9 cellular contexts compared by ENCODE assay signal in the genomic region with DNA sequence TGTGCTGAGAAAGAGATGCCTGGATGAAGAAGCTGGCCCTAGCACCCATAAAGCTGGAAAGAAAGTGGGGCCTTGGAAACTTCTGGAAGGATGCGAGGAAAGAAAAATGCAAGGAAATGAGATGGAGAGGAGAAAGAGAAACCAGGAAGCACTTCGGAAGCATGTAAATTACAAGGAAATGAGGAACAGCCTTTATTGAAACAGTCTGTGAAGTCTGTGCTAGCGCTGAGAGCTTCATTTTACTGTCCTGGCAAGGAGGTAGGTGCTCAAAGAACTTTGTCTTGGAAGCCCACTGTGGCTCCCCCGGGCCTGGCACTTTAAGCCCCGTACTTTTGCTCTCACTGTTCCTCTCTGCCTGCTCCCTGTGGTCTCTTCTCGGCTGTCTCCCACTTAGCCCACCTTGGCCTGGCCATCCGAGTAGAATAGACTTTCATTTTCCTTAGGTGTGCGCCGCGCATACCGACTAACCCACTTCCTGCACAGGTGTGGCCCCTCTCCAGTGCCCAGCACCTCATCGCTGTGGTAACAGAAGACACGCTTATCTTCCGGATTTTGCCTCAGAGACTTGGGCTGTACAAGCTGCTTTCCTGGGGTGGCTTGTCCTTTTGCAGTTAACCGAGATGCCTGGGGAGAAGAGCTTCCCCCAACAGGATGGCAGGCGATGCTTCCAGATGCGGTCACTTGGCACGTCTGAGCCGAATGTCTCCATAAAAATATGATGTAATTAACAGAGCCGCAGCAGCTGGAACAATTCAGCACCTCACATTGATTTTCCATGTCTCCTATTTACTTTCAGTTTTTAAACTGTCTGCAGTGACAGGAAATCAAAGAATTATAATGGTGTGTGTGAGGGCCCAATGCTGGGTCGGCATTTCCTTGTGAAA.
DNase-seq lines count a peak whose midpoint lies in the region; ATAC-seq and TF ChIP-seq lines count a peak whose summit lies in the region.
"Had no signal": no experiment of that assay in that cellular context is flagged by ENCODE, and none has a peak within 500 bp of the region (broad histone marks: within the 10 kb centered on the region; RNA-seq: fewer than 3 reads in every experiment).

No MANE protein-coding gene starts in this region.

- H3K4me1 Mint-ChIP-seq in activated CD4-positive, alpha-beta T cell treated with anti-CD3 and anti-CD28 coated beads, Interleukin-2, amount 10 ng/mL, durations not matched to agents 7 days and 5 days: peaks cover 21% of the 10 kb centered on the region
- H3K4me1 Mint-ChIP-seq in stimulated activated naive CD8-positive, alpha-beta T cell treated with anti-CD3 and anti-CD28 coated beads, Interleukin-15, amount 100 ng/mL, for 72 hours: peaks cover 13% of the 10 kb centered on the region

- peak overlapping the region; percentile 79 for H3K27ac ChIP-seq in left ventricle myocardium inferior (replicated peaks)
- H3K27ac ChIP-seq: C4-2B had no signal

- peak overlapping the region; percentile 96 for H3K27ac Mint-ChIP-seq in activated CD4-positive, alpha-beta T cell treated with anti-CD3 and anti-CD28 coated beads, Interleukin-2, amount 10 ng/mL, durations not matched to agents 7 days and 5 days
- peak overlapping the region; percentile 69 to 87 for H3K27ac Mint-ChIP-seq in stimulated activated naive CD8-positive, alpha-beta T cell treated with anti-CD3 and anti-CD28 coated beads, Interleukin-15, amount 100 ng/mL, for 72 hours

- H3K4me3 Mint-ChIP-seq in activated CD4-positive, alpha-beta T cell treated with anti-CD3 and anti-CD28 coated beads, Interleukin-2, amount 10 ng/mL, durations not matched to agents 7 days and 5 days: peak overlapping the region; percentile 82
- peak overlapping the region; percentile 79 to 86 for H3K4me3 Mint-ChIP-seq in stimulated activated naive CD8-positive, alpha-beta T cell treated with anti-CD3 and anti-CD28 coated beads, Interleukin-15, amount 100 ng/mL, for 72 hours

- POLR2A ChIA-PET in activated CD4-positive, alpha-beta T cell treated with anti-CD3 and anti-CD28 coated beads, Interleukin-2, amount 10 ng/mL, durations not matched to agents 7 days and 5 days (lab: Charles Lee): no interaction called here

- H3K36me3 ChIP-seq in left ventricle myocardium inferior: no peaks in the 10 kb centered on the region

- peak overlapping the region; percentile 63 for H3K4me3 ChIP-seq in left ventricle myocardium inferior

- peaks cover 6% of the 10 kb centered on the region for H3K27me3 Mint-ChIP-seq in activated CD4-positive, alpha-beta T cell treated with anti-CD3 and anti-CD28 coated beads, Interleukin-2, amount 10 ng/mL, durations not matched to agents 7 days and 5 days
- H3K27me3 Mint-ChIP-seq in stimulated activated naive CD8-positive, alpha-beta T cell treated with anti-CD3 and anti-CD28 coated beads, Interleukin-15, amount 100 ng/mL, for 72 hours: peaks cover 9% of the 10 kb centered on the region

- H3K9me3 ChIP-seq in left ventricle myocardium inferior (replicated peaks): no peaks in the 10 kb centered on the region

- DNase-seq in NOMO-1 treated with DMSO at 0.1 percent for 48 hours (lab: John Stamatoyannopoulos, UW; ENCODE audit: unreplicated experiment) (peak; percentile 24), NOMO-1 treated with dmso at 0.1 percent for 144 hours (lab: John Stamatoyannopoulos, UW; ENCODE audit: unreplicated experiment) (no peak), left ventricle myocardium inferior (peak; percentile 53), dedifferentiated amniotic fluid mesenchymal stem cell (ENCODE audit: extremely low spot score) (no peak), NCI-H2171 treated with DMSO at 0.1 percent for 48 hours (lab: John Stamatoyannopoulos, UW) (no peak)
- DNase-seq in activated CD4-positive, alpha-beta T cell treated with anti-CD3 and anti-CD28 coated beads, Interleukin-2, amount 10 ng/mL, durations not matched to agents 7 days and 5 days: peak; percentile 65
- DNase-seq in stimulated activated naive CD8-positive, alpha-beta T cell treated with anti-CD3 and anti-CD28 coated beads, Interleukin-15, amount 100 ng/mL, for 72 hours: peak; percentile 29 to 32

- ATAC-seq in HG03342 (IDR thresholded peaks at IDR 0.05; ENCODE audit: unreplicated experiment): peak; percentile 84
- ATAC-seq in stimulated activated naive CD8-positive, alpha-beta T cell treated with anti-CD3 and anti-CD28 coated beads, Interleukin-15, amount 100 ng/mL, for 72 hours: peak; percentile 89

- intact Hi-C loops in left ventricle myocardium inferior (cut with micrococcal nuclease): no loop called here

- H3K36me3 Mint-ChIP-seq in activated CD4-positive, alpha-beta T cell treated with anti-CD3 and anti-CD28 coated beads, Interleukin-2, amount 10 ng/mL, durations not matched to agents 7 days and 5 days (ENCODE audit: low read depth): no peaks in the 10 kb centered on the region

- CTCF ChIA-PET in activated CD4-positive, alpha-beta T cell treated with anti-CD3 and anti-CD28 coated beads, Interleukin-2, amount 10 ng/mL, durations not matched to agents 7 days and 5 days (lab: Charles Lee): interaction anchor here (1.0 kb wide), 1 partner anchor 35 kb away, joined by 4 read pairs; no protein-coding TSS in a partner anchor

- no peaks in the 10 kb centered on the region for H3K27me3 ChIP-seq in left ventricle myocardium inferior (ENCODE audit: low read depth)

- peaks cover 38% of the 10 kb centered on the region for H3K4me1 ChIP-seq in left ventricle myocardium inferior

- no peak for TF ChIP-seq CTCF in left ventricle myocardium inferior (IDR thresholded peaks at IDR 0.05; ENCODE audit: borderline replicate concordance)

- no peaks in the 10 kb centered on the region for H3K9me3 Mint-ChIP-seq in activated CD4-positive, alpha-beta T cell treated with anti-CD3 and anti-CD28 coated beads, Interleukin-2, amount 10 ng/mL, durations not matched to agents 7 days and 5 days
- no peaks in the 10 kb centered on the region for H3K9me3 Mint-ChIP-seq in stimulated activated naive CD8-positive, alpha-beta T cell treated with anti-CD3 and anti-CD28 coated beads, Interleukin-15, amount 100 ng/mL, for 72 hours

Comparison
In these comparisons a context has a peak if more than half of its experiments do, and no peak if none do; other contexts are left out.
1. DNase-seq: peak in NOMO-1 treated with DMSO at 0.1 percent for 48 hours (single experiment), activated CD4-positive, alpha-beta T cell treated with anti-CD3 and anti-CD28 coated beads, Interleukin-2, amount 10 ng/mL, durations not matched to agents 7 days and 5 days (single experiment), left ventricle myocardium inferior (single experiment) and stimulated activated naive CD8-positive, alpha-beta T cell treated with anti-CD3 and anti-CD28 coated beads, Interleukin-15, amount 100 ng/mL, for 72 hours (2 of 2); none in NOMO-1 treated with dmso at 0.1 percent for 144 hours (single experiment), dedifferentiated amniotic fluid mesenchymal stem cell (single experiment) and NCI-H2171 treated with DMSO at 0.1 percent for 48 hours (single experiment).